ENCODE assay signal across 2 cellular contexts in genomic region chr12:1797991-1798733, GRCh38.
TF ChIP-seq lines count a peak whose summit lies in the region.

No MANE protein-coding gene starts in this region.

TF ChIP-seq in SK-N-SH, 30 proteins besides CTCF, POLR2A, EP300 and RAD21 (continued from another document):
- TF ChIP-seq REST (IDR thresholded peaks at IDR 0.05; ENCODE audit: low read depth, low read length) (no peak), USF1 (IDR thresholded peaks at IDR 0.05; ENCODE audit: borderline replicate concordance, low read depth) (no peak), GABPA (IDR thresholded peaks at IDR 0.05; ENCODE audit: low read depth) (no peak), ZBTB33 (IDR thresholded peaks at IDR 0.05; ENCODE audit: borderline replicate concordance, low read depth) (no peak), RCOR1 (IDR thresholded peaks at IDR 0.05; ENCODE audit: low read length) (no peak), JUND (IDR thresholded peaks at IDR 0.05) (no peak)
TF ChIP-seq in SK-N-SH: peak in this region for 0.

TF ChIP-seq in SK-N-SH treated with all-trans-retinoic acid at 6 μM for 48 hours, 23 proteins besides CTCF, POLR2A, EP300 and RAD21:
- no peak for TF ChIP-seq POU6F1 (CRISPR knock-in tag; IDR thresholded peaks at IDR 0.05; ENCODE audit: borderline replicate concordance, low read depth)
